ENCODE assay signal across 20 cellular contexts in genomic region chr2:225920621-225921020, GRCh38.
DNase-seq lines count a peak whose midpoint lies in the region; ATAC-seq, FAIRE-seq and TF ChIP-seq lines count a peak whose summit lies in the region.
"Had no signal": no experiment of that assay in that cellular context is flagged by ENCODE, and none has a peak within 500 bp of the region (broad histone marks: within the 10 kb centered on the region; RNA-seq: fewer than 3 reads in every experiment).

No MANE protein-coding gene starts in this region.

- no peak overlapping the region for H3K9ac ChIP-seq in SK-N-MC (ENCODE audit: insufficient read length)

- H3K4me3 ChIP-seq in SK-N-MC (peak overlapping the region; percentile 39), choroid plexus epithelial cell (ENCODE audit: low read depth, low read length) (no peak overlapping the region), brain microvascular endothelial cell (ENCODE audit: low read depth, low read length) (no peak overlapping the region)
- H3K4me3 ChIP-seq: GM12878 had no signal

- no peaks in the 10 kb centered on the region for H3K9me3 ChIP-seq in SK-N-MC (ENCODE audit: low read depth, low read length)

- H3K36me3 ChIP-seq in SK-N-MC (ENCODE audit: insufficient read depth, low read length), result no peaks in the 10 kb centered on the region
- H3K36me3 ChIP-seq in brain microvascular endothelial cell (replicated peaks), result no peaks in the 10 kb centered on the region

- no peak for ATAC-seq in HG02852 (IDR thresholded peaks at IDR 0.05; ENCODE audit: unreplicated experiment)
- ATAC-seq: GM12878, HepG2 had no signal

- no peak overlapping the region for H3K27ac ChIP-seq in SK-N-MC
- H3K27ac ChIP-seq in brain microvascular endothelial cell, result no peak overlapping the region

- DNase-seq in D721Med (ENCODE audit: insufficient read length, low spot score), result no peak
- peak; percentile 70 for DNase-seq in SK-N-MC (ENCODE audit: low read depth, low spot score)
- DNase-seq in choroid plexus epithelial cell (ENCODE audit: low read depth), result peak; percentile 26
- peak; percentile 6 for DNase-seq in renal cortical epithelial cell (ENCODE audit: low read depth)
- DNase-seq in brain microvascular endothelial cell, result no peak
- DNase-seq in GM20000 (ENCODE audit: low spot score), result no peak
- DNase-seq: ACHN; CD4-positive, alpha-beta T cell; DND-41; GDM1; KG1; NCI-H1092; NCI-H146; NCI-H2081 treated with DMSO at 0.1 percent for 48 hours; NCI-H2227 treated with DMSO at 0.1 percent for 48 hours; NCI-H524 had no signal

- TF ChIP-seq CTCF in D721Med (IDR thresholded peaks at IDR 0.05; ENCODE audit: insufficient read depth, missing control alignments) (no peak), choroid plexus epithelial cell (conservative IDR thresholded peaks at IDR 0.05; ENCODE audit: low read depth, low read length) (no peak), brain microvascular endothelial cell (IDR thresholded peaks at IDR 0.05; ENCODE audit: low read depth, low read length, missing control alignments) (no peak), GM20000 (IDR thresholded peaks at IDR 0.05; ENCODE audit: extremely low read depth, missing control alignments) (no peak)

- in situ Hi-C loops in brain microvascular endothelial cell (cut with HindIII; ENCODE audit: low pct_ligation_motif_present, low sequenced_read_pairs), result no loop called here

- H3K27me3 ChIP-seq in brain microvascular endothelial cell (replicated peaks), result no peaks in the 10 kb centered on the region

- FAIRE-seq in D721Med (lab: Jason Lieb, UNC), result peak; percentile 74
- FAIRE-seq: GM12878, GM18507, HepG2 had no signal

Comparison
In these comparisons a context has a peak if more than half of its experiments do, and no peak if none do; other contexts are left out.
1. DNase-seq: peak in SK-N-MC (single experiment), choroid plexus epithelial cell (single experiment) and renal cortical epithelial cell (single experiment); none in D721Med (single experiment), brain microvascular endothelial cell (single experiment) and GM20000 (single experiment).